In genomic region chr2:127932199-127932877, GRCh38 we compare ENCODE assay signal across 13 cellular contexts. TPM values are rescaled to one million over a fixed set of nuclear protein-coding genes. Genes with fewer than 3 reads are reported as not detected.
A peak's percentile ranks its signal among the peaks of the same experiment; 100 is the strongest.
DNase-seq lines count a peak whose midpoint lies in the region; ATAC-seq, FAIRE-seq and TF ChIP-seq lines count a peak whose summit lies in the region.
"Had no signal": no experiment of that assay in that cellular context is flagged by ENCODE, and none has a peak within 500 bp of the region (broad histone marks: within the 10 kb centered on the region; RNA-seq: fewer than 3 reads in every experiment).

No MANE protein-coding gene starts in this region.

- no peaks in the 10 kb centered on the region for H4K20me1 ChIP-seq in SK-N-SH (ENCODE audit: insufficient read depth)

- no peak for ATAC-seq in SK-N-SH treated with all-trans-retinoic acid at 6 μM for 48 hours
- ATAC-seq: stimulated activated naive CD8-positive, alpha-beta T cell treated with anti-CD3 and anti-CD28 coated beads, Interleukin-15, amount 100 ng/mL, for 72 hours had no signal

- POLR2A ChIA-PET in SK-N-SH (lab: Yijun Ruan, JAX): no interaction called here

- no peak for TF ChIP-seq RAD21 in SK-N-SH (IDR thresholded peaks at IDR 0.05; ENCODE audit: low read length)

- H3K4me3 ChIP-seq in SK-N-SH (ENCODE audit: low read depth in 2 of 2, low read length in 1 of 2) (no peak overlapping the region), fibroblast of mammary gland (ENCODE audit: control insufficient read depth, low read depth, low read length) (no peak overlapping the region)
- H3K4me3 ChIP-seq: HAP-1 had no signal

- no peaks in the 10 kb centered on the region for H3K36me3 ChIP-seq in SK-N-SH (replicated peaks in 1 of 2; ENCODE audit: control insufficient read depth in 1 of 2, insufficient read depth in 2 of 2, low read length in 1 of 2)
- H3K36me3 ChIP-seq: HAP-1 had no signal

- no peak for TF ChIP-seq EP300 in SK-N-SH (IDR thresholded peaks at IDR 0.05; ENCODE audit: borderline replicate concordance in 1 of 2, low read depth in 1 of 2, low read length in 1 of 2)

- no peak for TF ChIP-seq CTCF in SK-N-SH (IDR thresholded peaks at IDR 0.05)
- no peak for TF ChIP-seq CTCF in fibroblast of mammary gland (conservative IDR thresholded peaks at IDR 0.05; ENCODE audit: control insufficient read depth, insufficient read depth, low read depth, low read length)

- no peaks in the 10 kb centered on the region for H3K9me2 ChIP-seq in SK-N-SH

- no peaks in the 10 kb centered on the region for H3K4me1 ChIP-seq in SK-N-SH (ENCODE audit: control insufficient read depth in 1 of 2, insufficient read depth in 2 of 2, low read depth in 1 of 2, low read length in 1 of 2)

- FAIRE-seq in RCC 7860 (lab: Jason Lieb, UNC): peak; percentile 34

- no peak overlapping the region for H2AFZ ChIP-seq in SK-N-SH (ENCODE audit: low read depth)

- H3F3A ChIP-seq in SK-N-SH (replicated peaks; ENCODE audit: insufficient read depth): peaks cover 3% of the 10 kb centered on the region

- H3K9me3 ChIP-seq in SK-N-SH: no peaks in the 10 kb centered on the region
- H3K9me3 ChIP-seq: HAP-1 had no signal

- H3K79me2 ChIP-seq in SK-N-SH (ENCODE audit: insufficient read depth): no peaks in the 10 kb centered on the region

- DNase-seq in SK-N-SH: no peak
- DNase-seq in RCC 7860 (ENCODE audit: low spot score): peak; percentile 47
- peak; percentile 93 for DNase-seq in fibroblast of mammary gland (ENCODE audit: low read depth)
- DNase-seq in cortex of kidney (lab: John Stamatoyannopoulos, UW): no peak
- no peak for DNase-seq in HK-2 (ENCODE audit: unreplicated experiment)
- no peak for DNase-seq in NCI-H187 treated with DMSO at 0.1 percent for 48 hours (lab: John Stamatoyannopoulos, UW)
- DNase-seq in NCI-H1048 (lab: John Stamatoyannopoulos, UW): no peak
- DNase-seq: activated CD4-positive, alpha-beta T cell treated with anti-CD3 and anti-CD28 coated beads, Interleukin-2, amount 10 ng/mL, durations not matched to agents 7 days and 5 days; activated naive CD4-positive, alpha-beta T cell; GF-D8; stimulated activated naive CD8-positive, alpha-beta T cell treated with anti-CD3 and anti-CD28 coated beads, Interleukin-15, amount 100 ng/mL, for 72 hours had no signal

- no peaks in the 10 kb centered on the region for H3K27me3 ChIP-seq in SK-N-SH (ENCODE audit: insufficient read depth)

- CTCF ChIA-PET in SK-N-SH (lab: Yijun Ruan, JAX): interaction anchor here (0.9 kb wide), 1 partner anchor 14 kb away, joined by 3 read pairs; no protein-coding TSS in a partner anchor

- WGBS in SK-N-SH (ENCODE audit: low lambda C conversion rate): 56% methylated on average over 7 of the region's 7 CpGs

- no peak overlapping the region for H3K4me2 ChIP-seq in SK-N-SH

- no peak overlapping the region for H3K27ac ChIP-seq in SK-N-SH (ENCODE audit: low read depth in 2 of 2, low read length in 1 of 2)

- H3K9ac ChIP-seq in SK-N-SH: no peak overlapping the region

TF ChIP-seq in SK-N-SH, 30 proteins besides CTCF, POLR2A, EP300 and RAD21:
- TF ChIP-seq SMC3 (IDR thresholded peaks at IDR 0.05; ENCODE audit: low read depth, low read length) (no peak), SIN3A (IDR thresholded peaks at IDR 0.05; ENCODE audit: borderline replicate concordance, low read depth, low read length) (no peak)
- TF ChIP-seq, protein P1, sequence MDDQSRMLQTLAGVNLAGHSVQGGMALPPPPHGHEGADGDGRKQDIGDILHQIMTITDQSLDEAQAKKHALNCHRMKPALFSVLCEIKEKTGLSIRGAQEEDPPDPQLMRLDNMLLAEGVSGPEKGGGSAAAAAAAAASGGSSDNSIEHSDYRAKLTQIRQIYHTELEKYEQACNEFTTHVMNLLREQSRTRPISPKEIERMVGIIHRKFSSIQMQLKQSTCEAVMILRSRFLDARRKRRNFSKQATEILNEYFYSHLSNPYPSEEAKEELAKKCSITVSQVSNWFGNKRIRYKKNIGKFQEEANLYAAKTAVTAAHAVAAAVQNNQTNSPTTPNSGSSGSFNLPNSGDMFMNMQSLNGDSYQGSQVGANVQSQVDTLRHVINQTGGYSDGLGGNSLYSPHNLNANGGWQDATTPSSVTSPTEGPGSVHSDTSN (IDR thresholded peaks at IDR 0.05): peak; percentile 51

TF ChIP-seq in SK-N-SH treated with all-trans-retinoic acid at 6 μM for 48 hours, 23 proteins besides CTCF, POLR2A, EP300 and RAD21:
- TF ChIP-seq, protein P2, sequence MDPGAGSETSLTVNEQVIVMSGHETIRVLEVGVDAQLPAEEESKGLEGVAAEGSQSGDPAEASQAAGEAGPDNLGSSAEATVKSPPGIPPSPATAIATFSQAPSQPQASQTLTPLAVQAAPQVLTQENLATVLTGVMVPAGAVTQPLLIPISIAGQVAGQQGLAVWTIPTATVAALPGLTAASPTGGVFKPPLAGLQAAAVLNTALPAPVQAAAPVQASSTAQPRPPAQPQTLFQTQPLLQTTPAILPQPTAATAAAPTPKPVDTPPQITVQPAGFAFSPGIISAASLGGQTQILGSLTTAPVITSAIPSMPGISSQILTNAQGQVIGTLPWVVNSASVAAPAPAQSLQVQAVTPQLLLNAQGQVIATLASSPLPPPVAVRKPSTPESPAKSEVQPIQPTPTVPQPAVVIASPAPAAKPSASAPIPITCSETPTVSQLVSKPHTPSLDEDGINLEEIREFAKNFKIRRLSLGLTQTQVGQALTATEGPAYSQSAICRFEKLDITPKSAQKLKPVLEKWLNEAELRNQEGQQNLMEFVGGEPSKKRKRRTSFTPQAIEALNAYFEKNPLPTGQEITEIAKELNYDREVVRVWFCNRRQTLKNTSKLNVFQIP (CRISPR knock-in tag; IDR thresholded peaks at IDR 0.05; ENCODE audit: borderline replicate concordance, low read depth): no peak
- no peak for TF ChIP-seq ZFP30 (CRISPR knock-in tag; IDR thresholded peaks at IDR 0.05)
- TF ChIP-seq PPARA (CRISPR knock-in tag; IDR thresholded peaks at IDR 0.05; ENCODE audit: borderline replicate concordance): no peak
- no peak for TF ChIP-seq ZNF70 (CRISPR knock-in tag; IDR thresholded peaks at IDR 0.05)

RNA-seq across cellular contexts. Expression of gene AMMECR1L, which starts 46.6 kb away (rescaled TPM):
- 11.0 and 12.6 TPM in 2 replicates for polyA plus RNA-seq in SK-N-SH (2012; rRNA removed)
- 11.5 and 13.0 TPM in 2 replicates for polyA plus RNA-seq in SK-N-SH (2012; cell fraction: cytosol; rRNA removed)
- polyA plus RNA-seq in SK-N-SH (2012; cell fraction: nucleus; rRNA removed): 15.1 and 21.9 TPM in 2 replicates

Comparison
In these comparisons a context has a peak if more than half of its experiments do, and no peak if none do; other contexts are left out.
1. DNase-seq: peak in RCC 7860 (single experiment) and fibroblast of mammary gland (single experiment); none in SK-N-SH (single experiment), cortex of kidney (single experiment), HK-2 (single experiment), NCI-H187 treated with DMSO at 0.1 percent for 48 hours (single experiment) and NCI-H1048 (single experiment).